Comparison of ENCODE assay signal across 1 cellular context in genomic region chr5:169911448-169912212, GRCh38.
TF ChIP-seq lines count a peak whose summit lies in the region.

No MANE protein-coding gene starts in this region.

TF ChIP-seq in GM23338, 12 proteins besides CTCF, POLR2A, EP300 and RAD21:
- TF ChIP-seq REST (IDR thresholded peaks at IDR 0.05; ENCODE audit: unreplicated experiment) = no peak
- no peak for TF ChIP-seq ZNF462 (CRISPR knock-in tag; IDR thresholded peaks at IDR 0.05)
- TF ChIP-seq CREB1 (CRISPR knock-in tag; IDR thresholded peaks at IDR 0.05; ENCODE audit: low read depth) = no peak
- TF ChIP-seq NANOG (IDR thresholded peaks at IDR 0.05; ENCODE audit: borderline replicate concordance) = no peak
- TF ChIP-seq EZH2phosphoT487 (IDR thresholded peaks at IDR 0.05; ENCODE audit: unreplicated experiment) = no peak
TF ChIP-seq in GM23338: peak in this region for 0.
